Comparison of ENCODE assay signal across 8 cellular contexts in genomic region chr3:10263549-10264363, GRCh38. TPM values are rescaled to one million over a fixed set of nuclear protein-coding genes. Genes with fewer than 3 reads are reported as not detected.
DNase-seq lines count a peak whose midpoint lies in the region; ATAC-seq and TF ChIP-seq lines count a peak whose summit lies in the region.

No MANE protein-coding gene starts in this region.

- no peak overlapping the region for H3K27ac ChIP-seq in A673 (ENCODE audit: low read depth, low read length, poor library complexity, severe bottlenecking)

- H3K9me3 ChIP-seq in A673 (ENCODE audit: low read depth, low read length, poor library complexity, severe bottlenecking) (no peaks in the 10 kb centered on the region), mucosa of descending colon (no peaks in the 10 kb centered on the region)

- no TSS peak for BruUV-seq in A673 (replicated peaks; lab: Mats Ljungman, UMichigan)

- H3K27ac Mint-ChIP-seq in HFFc6 = peak overlapping the region; percentile 47

- no peaks in the 10 kb centered on the region for H3K9me3 Mint-ChIP-seq in HFFc6

- no peaks in the 10 kb centered on the region for H3K27me3 Mint-ChIP-seq in HFFc6 (ENCODE audit: insufficient read depth)

- no peaks in the 10 kb centered on the region for H3K27me3 ChIP-seq in A673 (replicated peaks; ENCODE audit: insufficient read depth, low read depth, low read length, poor library complexity)

- peaks cover 46% of the 10 kb centered on the region for H3K36me3 Mint-ChIP-seq in HFFc6 (ENCODE audit: low read depth)

- ATAC-seq in mucosa of descending colon (peak; percentile 75), HG02678 (IDR thresholded peaks at IDR 0.05; ENCODE audit: unreplicated experiment) (no peak)

- H3K4me3 ChIP-seq in A673 (ENCODE audit: low read depth, low read length, poor library complexity, severe bottlenecking) = no peak overlapping the region
- no peak overlapping the region for H3K4me3 ChIP-seq in mucosa of descending colon

- H3K36me3 ChIP-seq in A673 (ENCODE audit: insufficient read depth, low read length, poor library complexity, severe bottlenecking) (peaks cover 33% of the 10 kb centered on the region), mucosa of descending colon (ENCODE audit: low read depth) (no peaks in the 10 kb centered on the region)

- intact Hi-C loops in A673 (cut with micrococcal nuclease; ENCODE audit: unreplicated experiment) (no loop called here), mucosa of descending colon (cut with DNase I, micrococcal nuclease) (no loop called here)

- TF ChIP-seq CTCF in A673 (conservative IDR thresholded peaks at IDR 0.05; ENCODE audit: low read depth, low read length) (peak; percentile 48), HFFc6 (IDR thresholded peaks at IDR 0.05) (peak; percentile 76), mucosa of descending colon (IDR thresholded peaks at IDR 0.05) (no peak)

- POLR2A ChIA-PET in A673 (lab: Charles Lee; ENCODE audit: low non-redundant PET) = no interaction called here

- H3K4me3 Mint-ChIP-seq in HFFc6 = no peak overlapping the region

- CTCF ChIA-PET in A673 (lab: Charles Lee) = interaction anchor here (0.9 kb wide), 1 partner anchor 17 kb away, joined by 4 read pairs; no protein-coding TSS in a partner anchor

- peaks cover 22% of the 10 kb centered on the region for H3K4me1 Mint-ChIP-seq in HFFc6 (ENCODE audit: low read depth)

- H3K4me1 ChIP-seq in A673 (ENCODE audit: insufficient read depth, low read length, poor library complexity, severe bottlenecking) = no peaks in the 10 kb centered on the region
- no peaks in the 10 kb centered on the region for H3K4me1 ChIP-seq in mucosa of descending colon (ENCODE audit: low read depth)

- peak; percentile 37 for DNase-seq in A673 (ENCODE audit: low spot score)
- peak; percentile 34 for DNase-seq in HFFc6
- DNase-seq in activated CD4-positive, CD25-positive, alpha-beta regulatory T cell treated with anti-CD3 and anti-CD28 coated beads, Interleukin-2, amount 50 U/mL, for 72 hours = peak; percentile 67
- peak; percentile 46 for DNase-seq in cerebellar cortex (ENCODE audit: low spot score)
- DNase-seq in mucosa of descending colon = peak in 1 of 3 donors; percentile 39
- peak; percentile 33 to 54 for DNase-seq in stimulated activated CD8-positive, alpha-beta memory T cell treated with anti-CD3 and anti-CD28 coated beads, Interleukin-7, amount 100 ng/mL, for 48 hours (ENCODE audit: extremely low read depth in 1 of 2, low read depth in 1 of 2)
- no peak for DNase-seq in globus pallidus (ENCODE audit: low spot score)

RNA-seq across cellular contexts. Expression of gene TATDN2, which starts 15.5 kb away (rescaled TPM):
- total RNA-seq in A673 (2021) (37.1 and 42.0 TPM in 2 replicates), mucosa of descending colon (10 to 100 TPM; 29.8 to 34.9 (median 34.4) TPM)
- total RNA-seq in HFFc6 (2021; fragmentation: NEBNext Ultra II Directional; extraction: Animal tissue kit (Norgen Biotek cat#: 25700)) = 10 to 100 TPM; 29.6 to 33.4 (median 30.7) TPM

RNA-seq across cellular contexts. Expression of gene GHRL, which starts 29.0 kb away (rescaled TPM):
- 1.0 and 2.0 TPM in 2 replicates for total RNA-seq in A673 (2021)
- total RNA-seq in HFFc6 (2021; fragmentation: NEBNext Ultra II Directional; extraction: Animal tissue kit (Norgen Biotek cat#: 25700)) = under 1 TPM in 2 of 6 experiments, not detected in 4; 0.21 to 0.41 TPM
- total RNA-seq in mucosa of descending colon = under 1 TPM; 0.51 to 0.63 (median 0.55) TPM

RNA-seq across cellular contexts. Expression of gene SEC13, which starts 57.2 kb away (rescaled TPM):
- total RNA-seq in A673 (2021) = 160 and 174 TPM in 2 replicates
- total RNA-seq in HFFc6 (2021; fragmentation: NEBNext Ultra II Directional; extraction: Animal tissue kit (Norgen Biotek cat#: 25700)) = 100 to 1,000 TPM; 240 to 278 (median 274) TPM
- total RNA-seq in mucosa of descending colon = 100 to 1,000 TPM in 1 of 3 donors, 10 to 100 TPM in 2; 88.1 to 127 (median 95.3) TPM
